ENCODE assay signal across 1 cellular context in genomic region chr12:94587266-94588241, GRCh38.
TF ChIP-seq lines count a peak whose summit lies in the region.

No MANE protein-coding gene starts in this region.

TF ChIP-seq in HepG2, 621 proteins besides CTCF, POLR2A, EP300 and RAD21 (continued from another document):
- no peak for TF ChIP-seq ZUFSP (CRISPR knock-in tag; IDR thresholded peaks at IDR 0.05; ENCODE audit: borderline replicate concordance)
